In genomic region chr18:10453261-10453884, GRCh38 we compare ENCODE assay signal across 12 cellular contexts. TPM values are rescaled to one million over a fixed set of nuclear protein-coding genes. Genes with fewer than 3 reads are reported as not detected.
DNase-seq lines count a peak whose midpoint lies in the region; ATAC-seq and TF ChIP-seq lines count a peak whose summit lies in the region.
"Had no signal": no experiment of that assay in that cellular context is flagged by ENCODE, and none has a peak within 500 bp of the region (broad histone marks: within the 10 kb centered on the region; RNA-seq: fewer than 3 reads in every experiment).

No MANE protein-coding gene starts in this region.

- H3K36me3 Mint-ChIP-seq in GM23338 (ENCODE audit: low read depth) = no peaks in the 10 kb centered on the region
- H3K36me3 Mint-ChIP-seq: CD4-positive, alpha-beta memory T cell had no signal

- H3K27me3 ChIP-seq in GM23338 (ENCODE audit: insufficient read depth) (peaks cover 60% of the 10 kb centered on the region), gastrocnemius medialis (peaks cover 23 to 34% (median 32%) of the 10 kb centered on the region in 3 donors)

- H2AFZ ChIP-seq in GM23338 = peak overlapping the region; percentile 98

- TF ChIP-seq POLR2A in gastrocnemius medialis (IDR thresholded peaks at IDR 0.05) = no peak

- H3K27me3 Mint-ChIP-seq in GM23338 (ENCODE audit: insufficient read depth, low read depth, poor library complexity) = peaks cover 26% of the 10 kb centered on the region

- H3K4me1 ChIP-seq in GM23338 (ENCODE audit: insufficient read depth) (peaks cover 12% of the 10 kb centered on the region; the same call in 1 of the 2 replicates), gastrocnemius medialis (peaks cover 0 to 14% of the 10 kb centered on the region in 2 donors)

- H3K4me2 ChIP-seq in GM23338 = peak overlapping the region; percentile 90

- H4K20me1 ChIP-seq in GM23338 (replicated peaks; ENCODE audit: insufficient read depth) = no peaks in the 10 kb centered on the region; the same call in none of the 2 replicates

- H3K9me3 Mint-ChIP-seq in GM23338 = no peaks in the 10 kb centered on the region

- TF ChIP-seq CTCF in GM23338 (conservative IDR thresholded peaks at IDR 0.05; ENCODE audit: low read depth in 2 of 2) (no peak), choroid plexus epithelial cell (conservative IDR thresholded peaks at IDR 0.05; ENCODE audit: low read depth, low read length) (no peak), gastrocnemius medialis (IDR thresholded peaks at IDR 0.05 in 4 of 5, conservative IDR thresholded peaks at IDR 0.05 in 1 of 5) (no peak)

- H3K27ac ChIP-seq in GM23338 (ENCODE audit: low read depth) (no peak overlapping the region), gastrocnemius medialis (peak overlapping the region; percentile 70 to 83 (median 76))

- in situ Hi-C loops in gastrocnemius medialis (cut with MboI; ENCODE audit: low sequenced_read_pairs in 4 of 4) = no loop called here

- peak overlapping the region; percentile 88 for H3K4me3 ChIP-seq in GM23338
- no peak overlapping the region for H3K4me3 ChIP-seq in choroid plexus epithelial cell (ENCODE audit: low read depth, low read length)
- peak overlapping the region; percentile 65 for H3K4me3 ChIP-seq in iPS-18c (ENCODE audit: insufficient read depth, low read depth, low read length)
- peak overlapping the region in 1 of 4 donors; percentile 44 for H3K4me3 ChIP-seq in gastrocnemius medialis

- H3K79me2 ChIP-seq in GM23338 (replicated peaks; ENCODE audit: insufficient read depth) = no peaks in the 10 kb centered on the region

- no peak overlapping the region for H3K27ac Mint-ChIP-seq in GM23338
- H3K27ac Mint-ChIP-seq: CD4-positive, alpha-beta memory T cell had no signal

- H3K4me1 Mint-ChIP-seq in GM23338 = peaks cover 22% of the 10 kb centered on the region

- H3K9me2 ChIP-seq in GM23338 (ENCODE audit: insufficient read depth) = no peaks in the 10 kb centered on the region

- DNase-seq in GM23338 (ENCODE audit: low spot score) (no peak), choroid plexus epithelial cell (ENCODE audit: low read depth) (peak; percentile 15), gastrocnemius medialis (no peak), NCI-H2107 treated with DMSO at 0.1 percent for 48 hours (lab: John Stamatoyannopoulos, UW; ENCODE audit: unreplicated experiment) (no peak), SW480 (ENCODE audit: low spot score) (no peak), ecto neural progenitor cell (ENCODE audit: low spot score) (no peak), NCI-H187 treated with DMSO at 0.1 percent for 48 hours (lab: John Stamatoyannopoulos, UW) (no peak)
- DNase-seq: CD4-positive, alpha-beta memory T cell; MM.1S; OCI-M1 had no signal

- H3K36me3 ChIP-seq in GM23338 (ENCODE audit: insufficient read depth) = no peaks in the 10 kb centered on the region
- H3K36me3 ChIP-seq in gastrocnemius medialis = no peaks in the 10 kb centered on the region

- H3K9me3 ChIP-seq in iPS-18c (ENCODE audit: control insufficient read depth, insufficient read depth, low read length) (no peaks in the 10 kb centered on the region), gastrocnemius medialis (no peaks in the 10 kb centered on the region)

- H3K4me3 Mint-ChIP-seq in GM23338 = peak overlapping the region; percentile 80

- ATAC-seq in GM23338 (peak; percentile 6; the same call in 2 of the 3 replicates), gastrocnemius medialis (peak; percentile 21 to 25)

- H3F3A ChIP-seq in GM23338 (replicated peaks; ENCODE audit: low read depth) = 0 out of 2 replicates have a peak, but pooled peaks cover 3% of the 10 kb centered on the region

- intact Hi-C loops in gastrocnemius medialis (cut with DNase I; ENCODE audit: low total_unique reads) = no loop called here

TF ChIP-seq in GM23338, 12 proteins besides CTCF, POLR2A, EP300 and RAD21:
- TF ChIP-seq ZNF331 (CRISPR knock-in tag; IDR thresholded peaks at IDR 0.05; ENCODE audit: low read depth) (no peak), EZH2 (IDR thresholded peaks at IDR 0.05; ENCODE audit: low read depth, unreplicated experiment) (no peak), NANOG (IDR thresholded peaks at IDR 0.05; ENCODE audit: borderline replicate concordance) (no peak), EZH2phosphoT487 (IDR thresholded peaks at IDR 0.05; ENCODE audit: unreplicated experiment) (no peak)
- TF ChIP-seq, protein P1, sequence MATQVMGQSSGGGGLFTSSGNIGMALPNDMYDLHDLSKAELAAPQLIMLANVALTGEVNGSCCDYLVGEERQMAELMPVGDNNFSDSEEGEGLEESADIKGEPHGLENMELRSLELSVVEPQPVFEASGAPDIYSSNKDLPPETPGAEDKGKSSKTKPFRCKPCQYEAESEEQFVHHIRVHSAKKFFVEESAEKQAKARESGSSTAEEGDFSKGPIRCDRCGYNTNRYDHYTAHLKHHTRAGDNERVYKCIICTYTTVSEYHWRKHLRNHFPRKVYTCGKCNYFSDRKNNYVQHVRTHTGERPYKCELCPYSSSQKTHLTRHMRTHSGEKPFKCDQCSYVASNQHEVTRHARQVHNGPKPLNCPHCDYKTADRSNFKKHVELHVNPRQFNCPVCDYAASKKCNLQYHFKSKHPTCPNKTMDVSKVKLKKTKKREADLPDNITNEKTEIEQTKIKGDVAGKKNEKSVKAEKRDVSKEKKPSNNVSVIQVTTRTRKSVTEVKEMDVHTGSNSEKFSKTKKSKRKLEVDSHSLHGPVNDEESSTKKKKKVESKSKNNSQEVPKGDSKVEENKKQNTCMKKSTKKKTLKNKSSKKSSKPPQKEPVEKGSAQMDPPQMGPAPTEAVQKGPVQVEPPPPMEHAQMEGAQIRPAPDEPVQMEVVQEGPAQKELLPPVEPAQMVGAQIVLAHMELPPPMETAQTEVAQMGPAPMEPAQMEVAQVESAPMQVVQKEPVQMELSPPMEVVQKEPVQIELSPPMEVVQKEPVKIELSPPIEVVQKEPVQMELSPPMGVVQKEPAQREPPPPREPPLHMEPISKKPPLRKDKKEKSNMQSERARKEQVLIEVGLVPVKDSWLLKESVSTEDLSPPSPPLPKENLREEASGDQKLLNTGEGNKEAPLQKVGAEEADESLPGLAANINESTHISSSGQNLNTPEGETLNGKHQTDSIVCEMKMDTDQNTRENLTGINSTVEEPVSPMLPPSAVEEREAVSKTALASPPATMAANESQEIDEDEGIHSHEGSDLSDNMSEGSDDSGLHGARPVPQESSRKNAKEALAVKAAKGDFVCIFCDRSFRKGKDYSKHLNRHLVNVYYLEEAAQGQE (IDR thresholded peaks at IDR 0.05; ENCODE audit: unreplicated experiment) = no peak
- TF ChIP-seq, protein P2, sequence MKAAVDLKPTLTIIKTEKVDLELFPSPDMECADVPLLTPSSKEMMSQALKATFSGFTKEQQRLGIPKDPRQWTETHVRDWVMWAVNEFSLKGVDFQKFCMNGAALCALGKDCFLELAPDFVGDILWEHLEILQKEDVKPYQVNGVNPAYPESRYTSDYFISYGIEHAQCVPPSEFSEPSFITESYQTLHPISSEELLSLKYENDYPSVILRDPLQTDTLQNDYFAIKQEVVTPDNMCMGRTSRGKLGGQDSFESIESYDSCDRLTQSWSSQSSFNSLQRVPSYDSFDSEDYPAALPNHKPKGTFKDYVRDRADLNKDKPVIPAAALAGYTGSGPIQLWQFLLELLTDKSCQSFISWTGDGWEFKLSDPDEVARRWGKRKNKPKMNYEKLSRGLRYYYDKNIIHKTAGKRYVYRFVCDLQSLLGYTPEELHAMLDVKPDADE (IDR thresholded peaks at IDR 0.05) = no peak

RNA-seq across cellular contexts. Expression of gene APCDD1, which starts 1.1 kb away (rescaled TPM):
- 0.97 and 1.0 TPM in 2 replicates for total RNA-seq in GM23338 (2014; rRNA removed; shearing (Covaris generic))
- polyA plus RNA-seq in GM23338 (2016; fragmentation: Nextera tagmentation; extraction: Ambion mirVana) = 0.31 and 0.61 TPM in 2 replicates
- total RNA-seq in gastrocnemius medialis = 10 to 100 TPM in 2 of 4 donors, 1 to 10 TPM in 2; 4.6 to 13.0 (median 7.5) TPM
- total RNA-seq: CD4-positive, alpha-beta memory T cell; epithelial cell of proximal tubule had no signal
- polyA plus RNA-seq: CD4-positive, alpha-beta memory T cell had no signal
